In genomic region chr16:81006472-81007311, GRCh38 we compare ENCODE assay signal across 1 cellular context.
TF ChIP-seq lines count a peak whose summit lies in the region.

CENPN (plus strand) TSS chr16:81007214; CDS start chr16:81011940, 4,726 bp downstream.
CMC2 (minus strand) TSS chr16:81006885; CDS start chr16:80997394, 9,491 bp downstream.

TF ChIP-seq in HEK293, 187 proteins besides CTCF, POLR2A, EP300 and RAD21 (continued from another document and continues in another):
- TF ChIP-seq ZNF394 (tag by site-specific recombination; IDR thresholded peaks at IDR 0.05; ENCODE audit: borderline replicate concordance) (peak; percentile 31), ZNF292 (tag by site-specific recombination; IDR thresholded peaks at IDR 0.05; ENCODE audit: borderline replicate concordance, low read depth) (no peak), ZNF488 (tag by site-specific recombination; IDR thresholded peaks at IDR 0.05) (no peak), ZNF341 (tag by site-specific recombination; IDR thresholded peaks at IDR 0.05; ENCODE audit: low read depth) (peak; percentile 8; the same call in 1 of the 2 replicates), ZNF664 (tag by site-specific recombination; IDR thresholded peaks at IDR 0.05) (no peak), PBX3 (CRISPR knock-in tag; IDR thresholded peaks at IDR 0.05) (no peak), KLF1 (tag by site-specific recombination; IDR thresholded peaks at IDR 0.05) (peak; percentile 43), KLF7 (tag by site-specific recombination; IDR thresholded peaks at IDR 0.05; ENCODE audit: borderline replicate concordance) (peak; percentile 73; the same call in 1 of the 2 replicates), ZNF791 (tag by site-specific recombination; IDR thresholded peaks at IDR 0.05) (no peak), SALL2 (tag by site-specific recombination; IDR thresholded peaks at IDR 0.05; ENCODE audit: borderline replicate concordance) (no peak), KLF16 (tag by site-specific recombination; IDR thresholded peaks at IDR 0.05) (peak; percentile 81), ZNF23 (tag by site-specific recombination; IDR thresholded peaks at IDR 0.05; ENCODE audit: borderline replicate concordance) (no peak), ZNF660 (tag by site-specific recombination; IDR thresholded peaks at IDR 0.05) (peak; percentile 15; the same call in 1 of the 2 replicates), MZF1 (tag by site-specific recombination; IDR thresholded peaks at IDR 0.05; ENCODE audit: borderline replicate concordance) (no peak; the same call in 1 of the 2 replicates), ZNF670 (tag by site-specific recombination; IDR thresholded peaks at IDR 0.05; ENCODE audit: low read depth) (no peak), YY2 (tag by site-specific recombination; IDR thresholded peaks at IDR 0.05) (peak; percentile 42; the same call in 1 of the 2 replicates), ZNF747 (tag by site-specific recombination; IDR thresholded peaks at IDR 0.05) (no peak), ZNF138 (tag by site-specific recombination; IDR thresholded peaks at IDR 0.05; ENCODE audit: borderline replicate concordance) (no peak), PRDM10 (tag by site-specific recombination; IDR thresholded peaks at IDR 0.05) (peak; percentile 100), ZNF416 (tag by site-specific recombination; IDR thresholded peaks at IDR 0.05) (no peak), RBAK (tag by site-specific recombination; IDR thresholded peaks at IDR 0.05) (no peak), ZSCAN4 (tag by site-specific recombination; IDR thresholded peaks at IDR 0.05) (0 out of 2 replicates have a peak, but pooled peaks have one; percentile 31), ZNF146 (tag by site-specific recombination; IDR thresholded peaks at IDR 0.05) (no peak), YY1 (tag by site-specific recombination; IDR thresholded peaks at IDR 0.05) (no peak), PRDM4 (tag by site-specific recombination; IDR thresholded peaks at IDR 0.05) (no peak), ZBTB48 (tag by site-specific recombination; IDR thresholded peaks at IDR 0.05) (peak; percentile 77), ZNF211 (tag by site-specific recombination; IDR thresholded peaks at IDR 0.05; ENCODE audit: low read depth) (no peak), ZNF133 (tag by site-specific recombination; IDR thresholded peaks at IDR 0.05) (no peak), ZNF580 (tag by site-specific recombination; IDR thresholded peaks at IDR 0.05) (peak; percentile 67), ZNF785 (tag by site-specific recombination; IDR thresholded peaks at IDR 0.05) (no peak; the same call in 1 of the 2 replicates), REPIN1 (tag by site-specific recombination; IDR thresholded peaks at IDR 0.05; ENCODE audit: low read depth) (peak; percentile 9; the same call in 1 of the 2 replicates), ZXDB (tag by site-specific recombination; IDR thresholded peaks at IDR 0.05) (peak; percentile 90; the same call in 1 of the 2 replicates), ZNF324 (tag by site-specific recombination; IDR thresholded peaks at IDR 0.05) (peak; percentile 73; the same call in 1 of the 2 replicates), ZNF571 (tag by site-specific recombination; IDR thresholded peaks at IDR 0.05) (no peak), IKZF3 (tag by site-specific recombination; IDR thresholded peaks at IDR 0.05) (no peak), ZBTB44 (tag by site-specific recombination; IDR thresholded peaks at IDR 0.05) (no peak), ZNF350 (tag by site-specific recombination; IDR thresholded peaks at IDR 0.05) (peak; percentile 76; the same call in 1 of the 2 replicates), ZNF311 (tag by site-specific recombination; IDR thresholded peaks at IDR 0.05; ENCODE audit: borderline replicate concordance) (no peak), ZNF132 (tag by site-specific recombination; IDR thresholded peaks at IDR 0.05; ENCODE audit: borderline replicate concordance) (no peak), ZNF37A (tag by site-specific recombination; IDR thresholded peaks at IDR 0.05) (no peak), ZNF629 (tag by site-specific recombination; IDR thresholded peaks at IDR 0.05) (no peak), ZSCAN30 (tag by site-specific recombination; IDR thresholded peaks at IDR 0.05) (0 out of 2 replicates have a peak, but pooled peaks have one; percentile 12), ZBTB49 (tag by site-specific recombination; IDR thresholded peaks at IDR 0.05; ENCODE audit: low read depth) (no peak), PRDM1 (tag by site-specific recombination; IDR thresholded peaks at IDR 0.05) (no peak), BCL11A (tag by site-specific recombination; IDR thresholded peaks at IDR 0.05; ENCODE audit: low read depth) (no peak), ZNF184 (tag by site-specific recombination; IDR thresholded peaks at IDR 0.05) (no peak), ZNF530 (tag by site-specific recombination; IDR thresholded peaks at IDR 0.05; ENCODE audit: low read depth) (no peak), ZNF555 (tag by site-specific recombination; conservative IDR thresholded peaks at IDR 0.05) (no peak), ZNF843 (tag by site-specific recombination; IDR thresholded peaks at IDR 0.05) (0 out of 2 replicates have a peak, but pooled peaks have one; percentile 28), ZIC2 (tag by site-specific recombination; IDR thresholded peaks at IDR 0.05) (no peak), ZSCAN18 (tag by site-specific recombination; IDR thresholded peaks at IDR 0.05) (peak; percentile 80), ZNF366 (tag by site-specific recombination; conservative IDR thresholded peaks at IDR 0.05) (peak; percentile 32; the same call in 1 of the 2 replicates), MEIS1 (CRISPR knock-in tag; IDR thresholded peaks at IDR 0.05; ENCODE audit: borderline replicate concordance) (no peak), ZNF214 (tag by site-specific recombination; IDR thresholded peaks at IDR 0.05; ENCODE audit: borderline replicate concordance) (no peak)
